Comparison of ENCODE assay signal across 24 cellular contexts in genomic region chr1:35756064-35756463, GRCh38. TPM values are rescaled to one million over a fixed set of nuclear protein-coding genes. Genes with fewer than 3 reads are reported as not detected.
"Had no signal": no experiment of that assay in that cellular context is flagged by ENCODE, and none has a peak within 500 bp of the region (broad histone marks: within the 10 kb centered on the region; RNA-seq: fewer than 3 reads in every experiment).

No MANE protein-coding gene starts in this region.

- ATAC-seq: foreskin keratinocyte; gastroesophageal sphincter; heart left ventricle; left lung; left ventricle myocardium superior; lower lobe of right lung; naive thymus-derived CD4-positive, alpha-beta T cell had no signal

- H3K9me3 Mint-ChIP-seq: immature natural killer cell; mesothelial cell of epicardium; naive thymus-derived CD4-positive, alpha-beta T cell had no signal

- H3K36me3 ChIP-seq: esophagus muscularis mucosa, gastroesophageal sphincter, lower lobe of right lung had no signal

- H3K79me2 ChIP-seq: hepatocyte had no signal

- H3K27ac Mint-ChIP-seq: mesothelial cell of epicardium; naive thymus-derived CD4-positive, alpha-beta T cell had no signal

- H3K4me1 ChIP-seq: esophagus muscularis mucosa, foreskin keratinocyte, gastroesophageal sphincter, heart left ventricle, left lung, lower lobe of right lung had no signal

- H3K4me2 ChIP-seq: hepatocyte had no signal

- H3K9me3 ChIP-seq: esophagus muscularis mucosa, gastroesophageal sphincter, heart left ventricle, left lung, lower lobe of right lung had no signal

- FAIRE-seq: colon, endothelial cell of umbilical vein, frontal cortex, kidney had no signal

- H3K4me1 Mint-ChIP-seq: immature natural killer cell had no signal

- H2AFZ ChIP-seq: hepatocyte had no signal

- H3K4me3 Mint-ChIP-seq: immature natural killer cell; mesothelial cell of epicardium; naive thymus-derived CD4-positive, alpha-beta T cell had no signal

- H3K27me3 ChIP-seq: dorsolateral prefrontal cortex, foreskin keratinocyte, heart left ventricle, hepatocyte, left lung had no signal

- H3K27ac ChIP-seq: coronary artery, dorsolateral prefrontal cortex, esophagus muscularis mucosa, foreskin keratinocyte, gastroesophageal sphincter, heart left ventricle, hepatocyte, left lung, lower lobe of right lung had no signal

- H3K4me3 ChIP-seq: coronary artery, dorsolateral prefrontal cortex, esophagus muscularis mucosa, gastroesophageal sphincter, heart left ventricle, hepatocyte, left lung, lower lobe of right lung had no signal

- DNase-seq: dermis blood vessel endothelial cell; dorsolateral prefrontal cortex; effector CD4-positive, alpha-beta T cell; effector memory CD4-positive, alpha-beta T cell; foreskin keratinocyte; heart left ventricle; hypothalamus; immature natural killer cell; islet precursor cell; kidney; kidney glomerular epithelial cell; left lung; left ventricle myocardium superior; lower lobe of right lung; mesenchymal stem cell; naive thymus-derived CD4-positive, alpha-beta T cell had no signal

- H3K27me3 Mint-ChIP-seq: naive thymus-derived CD4-positive, alpha-beta T cell had no signal

RNA-seq across cellular contexts. Expression of gene CLSPN, which starts 13.7 kb away (rescaled TPM):
- polyA plus RNA-seq: naive thymus-derived CD4-positive, alpha-beta T cell had no signal
